ENCODE assay signal across 8 cellular contexts in genomic region chr5:115170924-115171510, GRCh38. TPM values are rescaled to one million over a fixed set of nuclear protein-coding genes. Genes with fewer than 3 reads are reported as not detected.
DNase-seq lines count a peak whose midpoint lies in the region; ATAC-seq and TF ChIP-seq lines count a peak whose summit lies in the region.

No MANE protein-coding gene starts in this region.

- H3K36me3 Mint-ChIP-seq in activated T-helper 2 cell treated with anti-CD3 and anti-CD28 coated beads, Interferon-gamma antibody, Interleukin-2, Interleukin-4, amounts not matched to agents 10 μg/mL and 5 μg/mL and 100 μg/mL, durations not matched to agents 14 hours and 24 hours and 36 hours (ENCODE audit: low read depth), result no peaks in the 10 kb centered on the region
- peaks cover 5% of the 10 kb centered on the region for H3K36me3 Mint-ChIP-seq in memory B cell

- ATAC-seq in heart right ventricle (no peak), Right ventricle myocardium superior (ENCODE audit: poor library complexity) (no peak), memory B cell (ENCODE audit: low read depth) (no peak), upper lobe of right lung (no peak), aorta (ENCODE audit: low FRiP score) (no peak), HG03469 (IDR thresholded peaks at IDR 0.05; ENCODE audit: unreplicated experiment) (no peak)

- H3K4me3 ChIP-seq in heart right ventricle (peak overlapping the region in 9 of 10 donors; percentile 64 to 90 (median 80)), upper lobe of right lung (peak overlapping the region; percentile 64), aorta (ENCODE audit: low read length in 2 of 2) (peak overlapping the region in 1 of 2 donors; percentile 69)

- DNase-seq in heart right ventricle, result no peak
- DNase-seq in Right ventricle myocardium superior, result no peak
- DNase-seq in activated T-helper 2 cell treated with anti-CD3 and anti-CD28 coated beads, Interferon-gamma antibody, Interleukin-2, Interleukin-4, amounts not matched to agents 10 μg/mL and 5 μg/mL and 100 μg/mL, durations not matched to agents 14 hours and 24 hours and 36 hours (ENCODE audit: low spot score), result no peak
- DNase-seq in memory B cell (ENCODE audit: low spot score in 2 of 2), result no peak
- no peak for DNase-seq in upper lobe of right lung
- DNase-seq in NCI-H187 (lab: John Stamatoyannopoulos, UW), result no peak
- no peak for DNase-seq in aorta

- 22 to 23% methylated on average over 16 of the region's 16 CpGs for WGBS in heart right ventricle, 2 donors
- WGBS in aorta, 2 donors, result 57 to 58% methylated on average over 16 of the region's 16 CpGs

- TF ChIP-seq CTCF in heart right ventricle (IDR thresholded peaks at IDR 0.05) (no peak), upper lobe of right lung (IDR thresholded peaks at IDR 0.05) (no peak)

- H3K27ac Mint-ChIP-seq in activated T-helper 2 cell treated with anti-CD3 and anti-CD28 coated beads, Interferon-gamma antibody, Interleukin-2, Interleukin-4, amounts not matched to agents 10 μg/mL and 5 μg/mL and 100 μg/mL, durations not matched to agents 14 hours and 24 hours and 36 hours, result no peak overlapping the region
- H3K27ac Mint-ChIP-seq in memory B cell, result peak overlapping the region; percentile 22

- H3K36me3 ChIP-seq in heart right ventricle (no peaks in the 10 kb centered on the region), upper lobe of right lung (no peaks in the 10 kb centered on the region), aorta (ENCODE audit: control insufficient read depth in 1 of 2, insufficient read depth in 2 of 2, low read length in 1 of 2) (no peaks in the 10 kb centered on the region)

- peaks cover 6% of the 10 kb centered on the region for H3K9me3 Mint-ChIP-seq in activated T-helper 2 cell treated with anti-CD3 and anti-CD28 coated beads, Interferon-gamma antibody, Interleukin-2, Interleukin-4, amounts not matched to agents 10 μg/mL and 5 μg/mL and 100 μg/mL, durations not matched to agents 14 hours and 24 hours and 36 hours
- H3K9me3 Mint-ChIP-seq in memory B cell, result peaks cover 9% of the 10 kb centered on the region

- H3K9me3 ChIP-seq in heart right ventricle (peaks cover 0 to 3% (median 0%) of the 10 kb centered on the region in 11 donors), upper lobe of right lung (no peaks in the 10 kb centered on the region), aorta (ENCODE audit: control insufficient read depth, low read length) (no peaks in the 10 kb centered on the region)

- peaks cover 7 to 25% (median 22%) of the 10 kb centered on the region in 9 donors for H3K4me1 ChIP-seq in heart right ventricle
- peaks cover 15% of the 10 kb centered on the region for H3K4me1 ChIP-seq in upper lobe of right lung
- H3K4me1 ChIP-seq in aorta (ENCODE audit: control insufficient read depth in 1 of 2, insufficient read depth in 2 of 2, low read length in 2 of 2), result no peaks in the 10 kb centered on the region

- intact Hi-C loops in heart right ventricle (cut with DNase I), result no loop called here
- intact Hi-C loops in Right ventricle myocardium superior (cut with DNase I), result no loop called here
- intact Hi-C loops in activated T-helper 2 cell treated with anti-CD3 and anti-CD28 coated beads, Interferon-gamma antibody, Interleukin-2, Interleukin-4, amounts not matched to agents 10 μg/mL and 5 μg/mL and 100 μg/mL, durations not matched to agents 14 hours and 24 hours and 36 hours (cut with micrococcal nuclease), result loop anchor here (1.0 to 10.0 kb wide), 6 partner anchors 9 to 1404 kb away; partner anchors contain the start of genes AP3S1, ATG12, CCDC112 and SEMA6A
- intact Hi-C loops in upper lobe of right lung (cut with DNase I), result no loop called here
- intact Hi-C loops in aorta (cut with DNase I), result no loop called here

- peaks cover 68% of the 10 kb centered on the region for H3K27me3 Mint-ChIP-seq in activated T-helper 2 cell treated with anti-CD3 and anti-CD28 coated beads, Interferon-gamma antibody, Interleukin-2, Interleukin-4, amounts not matched to agents 10 μg/mL and 5 μg/mL and 100 μg/mL, durations not matched to agents 14 hours and 24 hours and 36 hours (ENCODE audit: low read depth)
- H3K27me3 Mint-ChIP-seq in memory B cell, result peaks cover 18% of the 10 kb centered on the region

- H3K4me3 Mint-ChIP-seq in activated T-helper 2 cell treated with anti-CD3 and anti-CD28 coated beads, Interferon-gamma antibody, Interleukin-2, Interleukin-4, amounts not matched to agents 10 μg/mL and 5 μg/mL and 100 μg/mL, durations not matched to agents 14 hours and 24 hours and 36 hours (ENCODE audit: low read depth), result peak overlapping the region; percentile 50
- peak overlapping the region; percentile 92 for H3K4me3 Mint-ChIP-seq in memory B cell

- H3K27ac ChIP-seq in heart right ventricle (no peak overlapping the region), upper lobe of right lung (no peak overlapping the region), aorta (ENCODE audit: low read depth in 1 of 2, low read length in 2 of 2) (no peak overlapping the region)

- H3K27me3 ChIP-seq in heart right ventricle (peaks cover 0 to 93% (median 61%) of the 10 kb centered on the region in 7 donors), upper lobe of right lung (peaks cover 38% of the 10 kb centered on the region), aorta (ENCODE audit: control insufficient read depth in 1 of 2, insufficient read depth in 2 of 2, low read length in 1 of 2) (no peaks in the 10 kb centered on the region)

- peaks cover 10% of the 10 kb centered on the region for H3K4me1 Mint-ChIP-seq in activated T-helper 2 cell treated with anti-CD3 and anti-CD28 coated beads, Interferon-gamma antibody, Interleukin-2, Interleukin-4, amounts not matched to agents 10 μg/mL and 5 μg/mL and 100 μg/mL, durations not matched to agents 14 hours and 24 hours and 36 hours (ENCODE audit: low read depth)
- peaks cover 3% of the 10 kb centered on the region for H3K4me1 Mint-ChIP-seq in memory B cell

RNA-seq across cellular contexts. Expression of gene TRIM36, which starts 1.3 kb away (rescaled TPM):
- total RNA-seq in heart right ventricle (1 to 10 TPM in 1 of 10 donors, under 1 TPM in 9; 0.06 to 2.2 (median 0.35) TPM), Right ventricle myocardium superior (0.19 TPM), upper lobe of right lung (3.7 TPM), aorta (10 to 100 TPM in 1 of 2 donors, 1 to 10 TPM in 1; 4.4 to 23.9 TPM)
- polyA plus RNA-seq in heart right ventricle (under 1 TPM; 0.22 to 0.44 TPM), aorta (10 to 100 TPM; 11.9 to 14.1 TPM)
- total RNA-seq in activated T-helper 2 cell treated with anti-CD3 and anti-CD28 coated beads, Interferon-gamma antibody, Interleukin-2, Interleukin-4, amounts not matched to agents 10 μg/mL and 5 μg/mL and 100 μg/mL, durations not matched to agents 14 hours and 24 hours and 36 hours, result not detected in 2 replicates
